14 cellular contexts compared by ENCODE assay signal in the genomic region with DNA sequence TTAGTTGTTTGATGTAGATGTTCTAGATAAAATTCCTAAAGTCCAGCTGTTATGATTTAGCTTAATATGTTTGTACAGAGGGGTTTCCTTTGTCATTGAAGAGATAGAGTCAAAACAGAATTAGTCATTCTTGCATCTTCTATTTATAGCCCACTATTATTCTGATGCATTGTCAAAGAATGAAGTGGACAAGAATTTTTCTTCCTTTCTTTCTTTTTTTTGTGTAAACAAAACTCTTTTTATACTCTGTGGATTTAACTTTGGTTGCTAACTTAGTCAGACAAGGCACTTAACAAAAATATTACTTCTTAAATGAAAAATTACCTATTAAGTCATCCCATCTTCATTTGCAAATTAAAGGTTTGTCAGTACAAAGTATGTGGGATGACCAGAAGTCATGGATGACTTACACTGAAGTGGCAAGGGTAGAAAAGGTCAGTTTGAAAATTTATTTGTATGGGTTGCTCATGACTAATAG.
A peak's percentile ranks its signal among the peaks of the same experiment; 100 is the strongest.
DNase-seq lines count a peak whose midpoint lies in the region; ATAC-seq and TF ChIP-seq lines count a peak whose summit lies in the region.
"Had no signal": no experiment of that assay in that cellular context is flagged by ENCODE, and none has a peak within 500 bp of the region (broad histone marks: within the 10 kb centered on the region; RNA-seq: fewer than 3 reads in every experiment).

No MANE protein-coding gene starts in this region.

- TF ChIP-seq CTCF in AG04450 (IDR thresholded peaks at IDR 0.05; ENCODE audit: low read depth, low read length): no peak

- no peak overlapping the region for H3K4me3 Mint-ChIP-seq in activated CD4-positive, alpha-beta memory T cell treated with anti-CD3 and anti-CD28 coated beads for 36 hours
- H3K4me3 Mint-ChIP-seq: neural progenitor cell had no signal

- H3K4me3 ChIP-seq in AG04450 (ENCODE audit: low read depth, low read length) (no peak overlapping the region), mesodermal cell (ENCODE audit: extremely low read depth, insufficient read depth, low read length, poor library complexity, severe bottlenecking) (no peak overlapping the region)
- H3K4me3 ChIP-seq: cardiac muscle cell, neural progenitor cell had no signal

- H3K9me3 ChIP-seq in AG04450 (ENCODE audit: control insufficient read depth, insufficient read depth, low read length) (no peaks in the 10 kb centered on the region), mesodermal cell (ENCODE audit: control insufficient read depth, low read length) (no peaks in the 10 kb centered on the region)
- H3K9me3 ChIP-seq: BE2C had no signal

- no peak overlapping the region for H3K27ac Mint-ChIP-seq in activated CD4-positive, alpha-beta memory T cell treated with anti-CD3 and anti-CD28 coated beads for 36 hours
- H3K27ac Mint-ChIP-seq: neural progenitor cell had no signal

- H3K27ac ChIP-seq in AG04450 (ENCODE audit: low read depth, low read length): no peak overlapping the region
- H3K27ac ChIP-seq in mesodermal cell (ENCODE audit: low read depth, low read length, severe bottlenecking): peak overlapping the region; percentile 18
- H3K27ac ChIP-seq: cardiac muscle cell, neural progenitor cell had no signal

- POLR2A ChIA-PET in AG04450 (lab: Yijun Ruan, JAX): interaction anchor here (1.2 to 1.6 kb wide), 3 partner anchors 12 to 169 kb away, joined by 3 to 7 read pairs (median 6); no protein-coding TSS in a partner anchor
- POLR2A ChIA-PET in activated CD4-positive, alpha-beta memory T cell treated with anti-CD3 and anti-CD28 coated beads for 36 hours (lab: Charles Lee): no interaction called here

- no peaks in the 10 kb centered on the region for H3K9me3 Mint-ChIP-seq in activated CD4-positive, alpha-beta memory T cell treated with anti-CD3 and anti-CD28 coated beads for 36 hours

- H3K36me3 ChIP-seq in mesodermal cell (ENCODE audit: control insufficient read depth, insufficient read depth, low read length): no peaks in the 10 kb centered on the region
- H3K36me3 ChIP-seq: BE2C, cardiac muscle cell, neural progenitor cell had no signal

- peaks cover 24% of the 10 kb centered on the region for H3K4me1 ChIP-seq in mesodermal cell (ENCODE audit: control insufficient read depth, insufficient read depth, low read length, poor library complexity, severe bottlenecking)
- H3K4me1 ChIP-seq: BE2C had no signal

- intact Hi-C loops in activated CD4-positive, alpha-beta memory T cell treated with anti-CD3 and anti-CD28 coated beads for 36 hours (cut with micrococcal nuclease): no loop called here

- DNase-seq in AG04450 (ENCODE audit: low read depth, low spot score) (peak; percentile 63), HS-5 (ENCODE audit: low read depth) (peak; percentile 62), dermis blood vessel endothelial cell (peak; percentile 44), SKM-1 (lab: John Stamatoyannopoulos, UW; ENCODE audit: unreplicated experiment) (no peak)
- no peak for DNase-seq in activated CD4-positive, alpha-beta memory T cell treated with anti-CD3 and anti-CD28 coated beads for 36 hours
- DNase-seq: BE2C; NCI-H2107; stimulated activated CD4-positive, alpha-beta T cell treated with anti-CD3 and anti-CD28 coated beads, Interleukin-2, amount 100 ng/mL, for 48 hours; T1000 had no signal

- H3K27me3 Mint-ChIP-seq in activated CD4-positive, alpha-beta memory T cell treated with anti-CD3 and anti-CD28 coated beads for 36 hours: no peaks in the 10 kb centered on the region

- H3K36me3 Mint-ChIP-seq in activated CD4-positive, alpha-beta memory T cell treated with anti-CD3 and anti-CD28 coated beads for 36 hours: no peaks in the 10 kb centered on the region

- no peaks in the 10 kb centered on the region for H3K4me1 Mint-ChIP-seq in activated CD4-positive, alpha-beta memory T cell treated with anti-CD3 and anti-CD28 coated beads for 36 hours (ENCODE audit: low read depth)
- H3K4me1 Mint-ChIP-seq: neural progenitor cell had no signal

- CTCF ChIA-PET in AG04450 (lab: Charles Lee): interaction anchor here (0.6 to 1.1 kb wide), 3 partner anchors 30 to 979 kb away, joined by 3 to 4 read pairs (median 4); no protein-coding TSS in a partner anchor
- CTCF ChIA-PET in activated CD4-positive, alpha-beta memory T cell treated with anti-CD3 and anti-CD28 coated beads for 36 hours (lab: Charles Lee): no interaction called here

- no peaks in the 10 kb centered on the region for H3K27me3 ChIP-seq in AG04450 (ENCODE audit: control insufficient read depth, insufficient read depth, low read length)
- H3K27me3 ChIP-seq: cardiac muscle cell, neural progenitor cell had no signal

- ATAC-seq in HG02588 (IDR thresholded peaks at IDR 0.05; ENCODE audit: unreplicated experiment) (no peak), GM19324 (IDR thresholded peaks at IDR 0.05; ENCODE audit: low FRiP score, unreplicated experiment) (no peak)

Comparison
In these comparisons a context has a peak if more than half of its experiments do, and no peak if none do; other contexts are left out.
1. DNase-seq: peak in AG04450 (single experiment), HS-5 (single experiment) and dermis blood vessel endothelial cell (single experiment); none in activated CD4-positive, alpha-beta memory T cell treated with anti-CD3 and anti-CD28 coated beads for 36 hours (single experiment) and SKM-1 (single experiment).